ENCODE assay signal across 9 cellular contexts in genomic region chr9:121300283-121301119, GRCh38. TPM values are rescaled to one million over a fixed set of nuclear protein-coding genes. Genes with fewer than 3 reads are reported as not detected.
A peak's percentile ranks its signal among the peaks of the same experiment; 100 is the strongest.
DNase-seq lines count a peak whose midpoint lies in the region; ATAC-seq and TF ChIP-seq lines count a peak whose summit lies in the region.
"Had no signal": no experiment of that assay in that cellular context is flagged by ENCODE, and none has a peak within 500 bp of the region (broad histone marks: within the 10 kb centered on the region; RNA-seq: fewer than 3 reads in every experiment).

No MANE protein-coding gene starts in this region.

- H3K27ac Mint-ChIP-seq in activated T-cell treated with anti-CD3 and anti-CD28 coated beads, Interleukin-2, amount 50 U/mL, for 72 hours, result no peak overlapping the region
- H3K27ac Mint-ChIP-seq in central memory CD8-positive, alpha-beta T cell (ENCODE audit: low read depth), result no peak overlapping the region
- peak overlapping the region; percentile 52 for H3K27ac Mint-ChIP-seq in type B pancreatic cell

- H3K4me1 Mint-ChIP-seq in activated T-cell treated with anti-CD3 and anti-CD28 coated beads, Interleukin-2, amount 50 U/mL, for 72 hours (ENCODE audit: low read depth), result peaks cover 15% of the 10 kb centered on the region
- H3K4me1 Mint-ChIP-seq in central memory CD8-positive, alpha-beta T cell, result peaks cover 19% of the 10 kb centered on the region
- peaks cover 39% of the 10 kb centered on the region for H3K4me1 Mint-ChIP-seq in type B pancreatic cell (ENCODE audit: unreplicated experiment)

- peak overlapping the region; percentile 44 for H3K4me3 ChIP-seq in mesodermal cell (ENCODE audit: extremely low read depth, insufficient read depth, low read length, poor library complexity, severe bottlenecking)

- peaks cover 46% of the 10 kb centered on the region for H3K36me3 ChIP-seq in mesodermal cell (ENCODE audit: control insufficient read depth, insufficient read depth, low read length)

- H3K27ac ChIP-seq in mesodermal cell (ENCODE audit: low read depth, low read length, severe bottlenecking), result no peak overlapping the region

- peak overlapping the region; percentile 75 to 80 for H3K4me3 Mint-ChIP-seq in activated T-cell treated with anti-CD3 and anti-CD28 coated beads, Interleukin-2, amount 50 U/mL, for 72 hours
- peak overlapping the region; percentile 55 for H3K4me3 Mint-ChIP-seq in central memory CD8-positive, alpha-beta T cell
- H3K4me3 Mint-ChIP-seq in type B pancreatic cell, result peak overlapping the region; percentile 90

- ATAC-seq in activated T-cell treated with anti-CD3 and anti-CD28 coated beads, Interleukin-2, amount 50 U/mL, for 72 hours (replicated peaks in 1 of 2), result no peak
- ATAC-seq in central memory CD8-positive, alpha-beta T cell (replicated peaks; ENCODE audit: extremely low read depth, poor library complexity, severe bottlenecking), result no peak

- H3K9me3 ChIP-seq in mesodermal cell (ENCODE audit: control insufficient read depth, low read length), result no peaks in the 10 kb centered on the region

- no peaks in the 10 kb centered on the region for H3K9me3 Mint-ChIP-seq in activated T-cell treated with anti-CD3 and anti-CD28 coated beads, Interleukin-2, amount 50 U/mL, for 72 hours
- H3K9me3 Mint-ChIP-seq in central memory CD8-positive, alpha-beta T cell, result no peaks in the 10 kb centered on the region
- H3K9me3 Mint-ChIP-seq in type B pancreatic cell, result no peaks in the 10 kb centered on the region

- WGBS in mesodermal cell (ENCODE audit: insufficient coverage in 2 of 2), 2 experiments, result 57 to 72% methylated on average over 5 to 11 of the region's 13 CpGs

- peaks cover 27% of the 10 kb centered on the region for H3K27me3 Mint-ChIP-seq in activated T-cell treated with anti-CD3 and anti-CD28 coated beads, Interleukin-2, amount 50 U/mL, for 72 hours (ENCODE audit: low read depth)
- H3K27me3 Mint-ChIP-seq in central memory CD8-positive, alpha-beta T cell, result peaks cover 28% of the 10 kb centered on the region
- H3K27me3 Mint-ChIP-seq in type B pancreatic cell, result peaks cover 10% of the 10 kb centered on the region

- DNase-seq in activated T-cell treated with anti-CD3 and anti-CD28 coated beads, Interleukin-2, amount 50 U/mL, for 72 hours, result no peak
- DNase-seq in activated T-cell treated with anti-CD3 and anti-CD28 coated beads, Interleukin-2, amount 50 U/mL, for 1 hour, result no peak
- no peak for DNase-seq in central memory CD8-positive, alpha-beta T cell (ENCODE audit: low spot score in 2 of 2)
- DNase-seq in type B pancreatic cell (ENCODE audit: extremely low spot score, unreplicated experiment), result no peak
- no peak for DNase-seq in activated effector memory CD4-positive, alpha-beta T cell treated with anti-CD3 and anti-CD28 coated beads, Interleukin-2, amount 50 U/mL, for 16 hours
- DNase-seq in activated CD4-positive, alpha-beta T cell treated with anti-CD3 and anti-CD28 coated beads, Interleukin-2, amount 50 U/mL, for 4 hours, result no peak
- DNase-seq in cerebellar nuclear complex (lab: John Stamatoyannopoulos, UW), result no peak
- DNase-seq: RPMI8226 had no signal

- peaks cover 0 to 3% of the 10 kb centered on the region in 2 donors for H3K36me3 Mint-ChIP-seq in activated T-cell treated with anti-CD3 and anti-CD28 coated beads, Interleukin-2, amount 50 U/mL, for 72 hours (ENCODE audit: insufficient read depth in 2 of 2)
- H3K36me3 Mint-ChIP-seq in central memory CD8-positive, alpha-beta T cell (ENCODE audit: insufficient read depth), result no peaks in the 10 kb centered on the region
- H3K36me3 Mint-ChIP-seq in type B pancreatic cell, result peaks cover 6% of the 10 kb centered on the region

- TF ChIP-seq CTCF in type B pancreatic cell (conservative IDR thresholded peaks at IDR 0.05), result no peak

- H3K4me1 ChIP-seq in mesodermal cell (ENCODE audit: control insufficient read depth, insufficient read depth, low read length, poor library complexity, severe bottlenecking), result peaks cover 17% of the 10 kb centered on the region

RNA-seq across cellular contexts. Expression of gene GSN, which starts 32.5 kb away (rescaled TPM):
- 1 to 10 TPM; 3.6 to 4.0 TPM for total RNA-seq in activated T-cell treated with anti-CD3 and anti-CD28 coated beads, Interleukin-2, amount 50 U/mL, for 72 hours
- polyA plus RNA-seq in mesodermal cell (2013, experiment 1 of 2), result 329 TPM
- 247 TPM for polyA plus RNA-seq in mesodermal cell (2013, experiment 2 of 2)
- total RNA-seq in type B pancreatic cell (ENCODE audit: low replicate concordance), result 80.0 and 159 TPM in 2 replicates

Comparison
In these comparisons a context has a peak if more than half of its experiments do, and no peak if none do; other contexts are left out.
1. RNA of gene GSN, which starts 32.5 kb away (total RNA-seq): 80.0 to 159 TPM in type B pancreatic cell; 3.6 to 4.0 TPM in activated T-cell treated with anti-CD3 and anti-CD28 coated beads, Interleukin-2, amount 50 U/mL, for 72 hours; every median in the first group is over 10 times any median in the second.
2. Peak in every context shown above with its lines, with median percentiles within 50 percentile points of each other: H3K4me3 Mint-ChIP-seq.